In genomic region chr17:77173104-77173503, GRCh38 we compare ENCODE assay signal across 22 cellular contexts. TPM values are rescaled to one million over a fixed set of nuclear protein-coding genes. Genes with fewer than 3 reads are reported as not detected.
DNase-seq lines count a peak whose midpoint lies in the region; ATAC-seq, FAIRE-seq and TF ChIP-seq lines count a peak whose summit lies in the region.
"Had no signal": no experiment of that assay in that cellular context is flagged by ENCODE, and none has a peak within 500 bp of the region (broad histone marks: within the 10 kb centered on the region; RNA-seq: fewer than 3 reads in every experiment).

No MANE protein-coding gene starts in this region.

- H3K4me3 ChIP-seq in heart right ventricle (no peak overlapping the region), H1 (ENCODE audit: extremely low read depth in 1 of 4, insufficient read depth in 2 of 4, low read depth in 3 of 4, low read length in 4 of 4) (0 out of 8 replicates have a peak overlapping the region, but pooled peaks of 1 of the 4 experiments have one; percentile 2), colonic mucosa (no peak overlapping the region), vagina (no peak overlapping the region)
- H3K4me3 ChIP-seq: SJCRH30 had no signal

- H3K27ac ChIP-seq in heart right ventricle, result peak overlapping the region in 5 of 10 donors; percentile 7 to 61 (median 59)
- H3K27ac ChIP-seq in H1 (ENCODE audit: low read depth, low read length), result no peak overlapping the region
- H3K27ac ChIP-seq in colonic mucosa, result no peak overlapping the region
- no peak overlapping the region for H3K27ac ChIP-seq in vagina
- H3K27ac ChIP-seq: SJCRH30 had no signal

- no peak overlapping the region for H2BK12ac ChIP-seq in H1 (ENCODE audit: low read depth, low read length)

- no peak overlapping the region for H2BK120ac ChIP-seq in H1 (replicated peaks; ENCODE audit: low read depth, low read length)

- no peaks in the 10 kb centered on the region for H3K23me2 ChIP-seq in H1 (ENCODE audit: low read depth, low read length)

- ATAC-seq in heart right ventricle (peak in 6 of 8 donors; percentile 23 to 63 (median 45)), Right ventricle myocardium superior (ENCODE audit: poor library complexity) (no peak), sciatic nerve (peak; percentile 9)
- ATAC-seq: HCT116, Panc1 had no signal

- no peak overlapping the region for H2AK5ac ChIP-seq in H1 (ENCODE audit: low read depth, low read length)

- H3K18ac ChIP-seq in H1 (ENCODE audit: extremely low read depth, low read length), result no peak overlapping the region

- 49 to 65% methylated on average over 6 of the region's 6 CpGs for WGBS in heart right ventricle, 2 donors
- WGBS in H1 (ENCODE audit: extremely low coverage in 1 of 2, insufficient coverage in 1 of 2, insufficient read length in 1 of 2, insufficient replicate concordance in 2 of 2, low coverage in 1 of 2, low lambda C conversion rate in 2 of 2, missing lambda C conversion rate in 1 of 2), 2 experiments, result 42% methylated on average over 6 of the region's 6 CpGs; no CpG with 5 or more reads in 1 of the 2 experiments

- POLR2A ChIA-PET in H1 (lab: Charles Lee; ENCODE audit: partially characterized antibody), result interaction anchor here (0.6 to 1.3 kb wide), 3 partner anchors 9 to 243 kb away, joined by 3 to 5 read pairs (median 4); no protein-coding TSS in a partner anchor

- peaks cover 0 to 35% (median 14%) of the 10 kb centered on the region in 9 donors for H3K36me3 ChIP-seq in heart right ventricle
- H3K36me3 ChIP-seq in H1 (ENCODE audit: control insufficient read depth in 2 of 4, insufficient read depth in 4 of 4, low read length in 3 of 4), result peaks cover 0 to 9% (median 0%) of the 10 kb centered on the region in 4 experiments; a peak in 1 of 8 replicates
- H3K36me3 ChIP-seq in colonic mucosa, result no peaks in the 10 kb centered on the region
- peaks cover 0 to 14% of the 10 kb centered on the region in 2 donors for H3K36me3 ChIP-seq in vagina

- intact Hi-C loops in heart right ventricle (cut with DNase I), result no loop called here
- intact Hi-C loops in Right ventricle myocardium superior (cut with DNase I), result no loop called here
- intact Hi-C loops in sciatic nerve (cut with DNase I), result no loop called here
- intact Hi-C loops in posterior vena cava (cut with DNase I), result no loop called here
- intact Hi-C loops in colonic mucosa (cut with DNase I), result no loop called here
- intact Hi-C loops in vagina (cut with DNase I), result no loop called here

- H3K9me3 ChIP-seq in heart right ventricle (peaks cover 0 to 44% (median 20%) of the 10 kb centered on the region in 11 donors), H1 (ENCODE audit: insufficient read depth in 2 of 2, low read depth in 1 of 2, low read length in 1 of 2) (no peaks in the 10 kb centered on the region), colonic mucosa (no peaks in the 10 kb centered on the region), vagina (peaks cover 12% of the 10 kb centered on the region)

- TF ChIP-seq CTCF in heart right ventricle (IDR thresholded peaks at IDR 0.05), result no peak
- TF ChIP-seq CTCF in H1 (IDR thresholded peaks at IDR 0.05; ENCODE audit: control extremely low read depth in 1 of 3, insufficient read depth in 1 of 3, low read depth in 1 of 3, low read length in 3 of 3), result no peak
- TF ChIP-seq CTCF in colonic mucosa (IDR thresholded peaks at IDR 0.05), result no peak
- no peak for TF ChIP-seq CTCF in vagina (IDR thresholded peaks at IDR 0.05)

- H4K5ac ChIP-seq in H1 (ENCODE audit: insufficient read length, low read depth, low read length), result no peak overlapping the region

- H3K79me2 ChIP-seq in H1 (ENCODE audit: control insufficient read depth in 1 of 2, insufficient read depth in 2 of 2, low read length in 2 of 2), result peaks cover 0 to 25% of the 10 kb centered on the region in 2 experiments; a peak in 1 of 4 replicates

- H3K4ac ChIP-seq in H1 (replicated peaks; ENCODE audit: insufficient read length, low read depth, low read length), result no peak overlapping the region

- H3K79me1 ChIP-seq in H1 (ENCODE audit: low read depth, low read length), result no peaks in the 10 kb centered on the region; the same call in 1 of the 2 replicates

- CTCF ChIA-PET in H1 (lab: Charles Lee; ENCODE audit: partially characterized antibody), result interaction anchor here (1.2 to 3.5 kb wide), 5 partner anchors 9 to 77 kb away, joined by 3 to 17 read pairs (median 4); no protein-coding TSS in a partner anchor

- peak overlapping the region; percentile 66; the same call in 1 of the 2 replicates for H2BK5ac ChIP-seq in H1 (ENCODE audit: low read depth, low read length)

- H3K23ac ChIP-seq in H1 (ENCODE audit: insufficient read length), result no peak overlapping the region

- DNase-seq in heart right ventricle (no peak), Right ventricle myocardium superior (no peak), H1 (ENCODE audit: low read depth in 1 of 2, low spot score in 2 of 2) (no peak), sciatic nerve (ENCODE audit: low spot score) (no peak), posterior vena cava (ENCODE audit: low spot score) (no peak), colonic mucosa (no peak), vagina (ENCODE audit: extremely low spot score in 2 of 2) (no peak)
- DNase-seq: DMS53, EL, GF-D8, GOT3, MV-4-11, NCI-H1105 treated with DMSO at 0.1 percent for 48 hours, NCI-H1694, NCI-H2081 treated with DMSO at 0.1 percent for 48 hours, NCI-H2171 treated with DMSO at 0.1 percent for 48 hours, NCI-H524 treated with DMSO at 0.1 percent for 48 hours, NCI-H82, SJCRH30 had no signal

- no peaks in the 10 kb centered on the region for H3K27me3 ChIP-seq in heart right ventricle
- no peaks in the 10 kb centered on the region for H3K27me3 ChIP-seq in H1 (replicated peaks in 1 of 4; ENCODE audit: control insufficient read depth in 3 of 4, extremely low read depth in 1 of 4, insufficient read depth in 3 of 4, low read length in 3 of 4)
- H3K27me3 ChIP-seq in colonic mucosa, result no peaks in the 10 kb centered on the region
- no peaks in the 10 kb centered on the region for H3K27me3 ChIP-seq in vagina
- H3K27me3 ChIP-seq: SJCRH30 had no signal

- TF ChIP-seq RAD21 in H1 (IDR thresholded peaks at IDR 0.05 in 1 of 2, conservative IDR thresholded peaks at IDR 0.05 in 1 of 2; ENCODE audit: low read depth in 2 of 2, low read length in 2 of 2), result no peak

- TF ChIP-seq EP300 in H1 (IDR thresholded peaks at IDR 0.05; ENCODE audit: borderline replicate concordance in 1 of 2, low read depth in 2 of 2, low read length in 2 of 2), result no peak

- TF ChIP-seq POLR2A in H1 (IDR thresholded peaks at IDR 0.05; ENCODE audit: control extremely low read depth in 1 of 2, low read depth in 2 of 2, low read length in 2 of 2) (no peak), vagina (IDR thresholded peaks at IDR 0.05) (no peak)

- no peak overlapping the region for H3K14ac ChIP-seq in H1 (ENCODE audit: insufficient read length)

- H4K20me1 ChIP-seq in H1 (replicated peaks in 1 of 2; ENCODE audit: control insufficient read depth in 1 of 2, insufficient read depth in 2 of 2, low read length in 2 of 2), result no peaks in the 10 kb centered on the region

- H2AFZ ChIP-seq in H1 (ENCODE audit: low read length), result no peak overlapping the region

- H3K9ac ChIP-seq in H1 (replicated peaks in 1 of 4; ENCODE audit: extremely low read depth in 1 of 4, low read depth in 3 of 4, low read length in 3 of 4) (no peak overlapping the region), colonic mucosa (ENCODE audit: low read depth in 2 of 2, low read length in 2 of 2) (no peak overlapping the region)

- H4K91ac ChIP-seq in H1 (replicated peaks; ENCODE audit: insufficient read length, low read length), result no peak overlapping the region

- FAIRE-seq in H1 (lab: Jason Lieb, UNC), result no peak
- FAIRE-seq: D721Med had no signal

- H3K56ac ChIP-seq in H1 (replicated peaks; ENCODE audit: insufficient read length, low read depth, low read length), result no peak overlapping the region

- no peak overlapping the region for H4K8ac ChIP-seq in H1 (ENCODE audit: extremely low read depth, insufficient read depth, low read length)

- H3K4me1 ChIP-seq in heart right ventricle (peaks cover 10 to 78% (median 45%) of the 10 kb centered on the region in 9 donors), H1 (replicated peaks in 1 of 4; ENCODE audit: control insufficient read depth in 3 of 4, insufficient read depth in 4 of 4, low read length in 3 of 4) (peaks cover 0 to 32% (median 26%) of the 10 kb centered on the region in 4 experiments; a peak in 5 of 7 replicates), colonic mucosa (no peaks in the 10 kb centered on the region), vagina (peaks cover 9% of the 10 kb centered on the region)
- H3K4me1 ChIP-seq: SJCRH30 had no signal

- no peak overlapping the region for H2BK15ac ChIP-seq in H1 (ENCODE audit: low read length)

- H3K4me2 ChIP-seq in H1 (ENCODE audit: insufficient read depth in 1 of 2, low read depth in 2 of 2, low read length in 2 of 2), result no peak overlapping the region

- 0 out of 2 replicates have a peak overlapping the region, but pooled peaks have one; percentile 61 for H2BK20ac ChIP-seq in H1 (ENCODE audit: low read length)

TF ChIP-seq in H1, 55 proteins besides CTCF, POLR2A, EP300 and RAD21 (continues in another document):
- no peak for TF ChIP-seq RBBP5 (IDR thresholded peaks at IDR 0.05; ENCODE audit: borderline replicate concordance, low read depth, low read length)
- TF ChIP-seq TCF12 (IDR thresholded peaks at IDR 0.05; ENCODE audit: low read depth, low read length), result no peak
- TF ChIP-seq RFX5 (IDR thresholded peaks at IDR 0.05; ENCODE audit: borderline replicate concordance, low read depth, low read length), result no peak
- no peak for TF ChIP-seq NANOG (IDR thresholded peaks at IDR 0.05; ENCODE audit: insufficient read depth, low read depth, low read length, poor library complexity, severe bottlenecking)
- TF ChIP-seq ATF3 (IDR thresholded peaks at IDR 0.05; ENCODE audit: insufficient read depth, low read depth, low read length), result no peak

RNA-seq across cellular contexts. Expression of gene SEC14L1, which starts 32.3 kb away (rescaled TPM):
- total RNA-seq in heart right ventricle, result 10 to 100 TPM; 38.7 to 88.8 (median 55.3) TPM
- 10 to 100 TPM; 36.1 to 42.3 TPM for polyA plus RNA-seq in heart right ventricle
- total RNA-seq in Right ventricle myocardium superior, result 63.9 TPM
- 74.4 TPM in 2 replicates for total RNA-seq in H1 (2021; fragmentation: NEBNext Ultra II Directional; extraction: Animal tissue kit (Norgen Biotek cat#: 25700))
- polyA plus RNA-seq in H1 (2011; rRNA removed), result 27.2 and 42.7 TPM in 2 replicates
- polyA plus RNA-seq in H1 (2011; cell fraction: cytosol; rRNA removed), result 18.7 TPM
- polyA plus RNA-seq in H1 (2011; cell fraction: nucleus; rRNA removed), result 73.2 TPM
- 40.4 to 51.0 TPM (median 49.2 TPM) in 4 replicates for polyA plus RNA-seq in H1 (2012, experiment 1 of 2)
- 8.8 TPM for polyA plus RNA-seq in H1 (2012, experiment 2 of 2)
- 63.8 TPM for polyA plus RNA-seq in H1 (2013, experiment 1 of 2)
- polyA plus RNA-seq in H1 (2013, experiment 2 of 2), result 57.5 TPM
- polyA minus RNA-seq in H1 (2011; rRNA and poly(A)+ RNA removed), result 23.0 and 24.1 TPM in 2 replicates
- 30.6 TPM for polyA minus RNA-seq in H1 (2011; cell fraction: cytosol; rRNA and poly(A)+ RNA removed)
- polyA minus RNA-seq in H1 (2011; cell fraction: nucleus; rRNA and poly(A)+ RNA removed), result 45.3 TPM
- 130 TPM for total RNA-seq in sciatic nerve
- 10 to 100 TPM; 66.1 to 78.3 TPM for total RNA-seq in posterior vena cava
- total RNA-seq in colonic mucosa, result 10 to 100 TPM; 31.0 to 38.8 TPM
- total RNA-seq in vagina, result 40.5 TPM
